ENCODE assay signal across 16 cellular contexts in the genomic region with DNA sequence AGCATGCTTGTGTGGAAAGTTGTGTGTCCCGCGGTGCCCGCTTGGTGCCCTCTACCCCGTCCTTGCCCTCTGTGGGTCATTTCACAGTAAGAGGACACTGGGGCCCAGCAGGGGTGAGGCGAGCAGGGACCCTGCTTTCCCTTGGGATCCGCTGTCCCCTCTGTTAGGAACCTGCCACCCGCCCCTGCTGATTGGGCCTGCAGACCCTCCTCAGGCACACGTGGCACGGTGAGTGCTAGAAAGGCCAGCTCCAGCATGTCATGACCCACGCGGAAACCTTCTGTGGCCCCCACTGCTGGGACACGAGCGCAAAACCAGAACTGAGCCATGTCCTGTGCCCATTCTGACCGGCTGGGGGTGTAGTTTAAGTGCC.
A peak's percentile ranks its signal among the peaks of the same experiment; 100 is the strongest.
DNase-seq lines count a peak whose midpoint lies in the region; ATAC-seq and TF ChIP-seq lines count a peak whose summit lies in the region.
"Had no signal": no experiment of that assay in that cellular context is flagged by ENCODE, and none has a peak within 500 bp of the region (broad histone marks: within the 10 kb centered on the region; RNA-seq: fewer than 3 reads in every experiment).

No MANE protein-coding gene starts in this region.

- H3K4me1 ChIP-seq in body of pancreas (peaks cover 60% of the 10 kb centered on the region), mesenchymal stem cell (ENCODE audit: control insufficient read depth, insufficient read depth, low read depth, low read length) (peaks cover 16% of the 10 kb centered on the region), osteoblast (ENCODE audit: insufficient read depth, low read length) (peaks cover 2% of the 10 kb centered on the region), upper lobe of right lung (no peaks in the 10 kb centered on the region)

- intact Hi-C loops in body of pancreas (cut with DNase I) (no loop called here), upper lobe of right lung (cut with DNase I) (no loop called here)
- intact Hi-C loops in activated T-helper 2 cell treated with anti-CD3 and anti-CD28 coated beads, Interferon-gamma antibody, Interleukin-2, Interleukin-4, amounts not matched to agents 10 μg/mL and 5 μg/mL and 100 μg/mL, durations not matched to agents 14 hours and 24 hours and 36 hours (cut with micrococcal nuclease): no loop called here

- no peak for TF ChIP-seq POLR2A in body of pancreas (IDR thresholded peaks at IDR 0.05)

- no peaks in the 10 kb centered on the region for H4K20me1 ChIP-seq in osteoblast (ENCODE audit: insufficient read depth, low read length)

- H3K14ac ChIP-seq in mesenchymal stem cell (ENCODE audit: low read length in 2 of 2): no peak overlapping the region

- no peaks in the 10 kb centered on the region for H3K9me3 Mint-ChIP-seq in activated T-helper 2 cell treated with anti-CD3 and anti-CD28 coated beads, Interferon-gamma antibody, Interleukin-2, Interleukin-4, amounts not matched to agents 10 μg/mL and 5 μg/mL and 100 μg/mL, durations not matched to agents 14 hours and 24 hours and 36 hours
- H3K9me3 Mint-ChIP-seq: CD4-positive, alpha-beta memory T cell had no signal

- DNase-seq in body of pancreas: no peak
- no peak for DNase-seq in mesenchymal stem cell
- peak; percentile 77 for DNase-seq in osteoblast (ENCODE audit: insufficient read length, low spot score, missing footprints)
- peak; percentile 38 for DNase-seq in upper lobe of right lung
- DNase-seq in activated T-helper 2 cell treated with anti-CD3 and anti-CD28 coated beads, Interferon-gamma antibody, Interleukin-2, Interleukin-4, amounts not matched to agents 10 μg/mL and 5 μg/mL and 100 μg/mL, durations not matched to agents 14 hours and 24 hours and 36 hours (ENCODE audit: low spot score): no peak
- DNase-seq in middle frontal gyrus (ENCODE audit: extremely low spot score, low spot score): no peak
- DNase-seq: C1 segment of cervical spinal cord; Calu3; CD4-positive, alpha-beta memory T cell; COR-L47; DMS53; DMS79 treated with DMSO at 0.1 percent for 48 hours; GF-D8; GOT3; HCEC 1CT had no signal

- H3K9ac ChIP-seq in mesenchymal stem cell (ENCODE audit: low read length): no peak overlapping the region

- no peak overlapping the region for H2BK15ac ChIP-seq in mesenchymal stem cell (ENCODE audit: low read depth, poor library complexity, severe bottlenecking)

- no peak overlapping the region for H4K91ac ChIP-seq in mesenchymal stem cell (ENCODE audit: low read length)

- H2AK5ac ChIP-seq in mesenchymal stem cell (ENCODE audit: low read length, severe bottlenecking): no peak overlapping the region

- H3K4me2 ChIP-seq in mesenchymal stem cell (ENCODE audit: low read length, poor library complexity, severe bottlenecking): no peak overlapping the region
- H3K4me2 ChIP-seq in osteoblast (ENCODE audit: insufficient read depth, low read length): no peak overlapping the region

- H3K4me3 Mint-ChIP-seq in activated T-helper 2 cell treated with anti-CD3 and anti-CD28 coated beads, Interferon-gamma antibody, Interleukin-2, Interleukin-4, amounts not matched to agents 10 μg/mL and 5 μg/mL and 100 μg/mL, durations not matched to agents 14 hours and 24 hours and 36 hours (ENCODE audit: low read depth): no peak overlapping the region
- H3K4me3 Mint-ChIP-seq: CD4-positive, alpha-beta memory T cell had no signal

- H3K27ac ChIP-seq in body of pancreas: peak overlapping the region; percentile 91 to 95 (median 93)
- H3K27ac ChIP-seq in mesenchymal stem cell (ENCODE audit: low read length, poor library complexity, severe bottlenecking): no peak overlapping the region
- H3K27ac ChIP-seq in osteoblast (ENCODE audit: low read depth, low read length): no peak overlapping the region
- no peak overlapping the region for H3K27ac ChIP-seq in upper lobe of right lung

- no peak overlapping the region for H3K23ac ChIP-seq in mesenchymal stem cell (ENCODE audit: low read length in 2 of 2)

- no peaks in the 10 kb centered on the region for H3K79me2 ChIP-seq in osteoblast (ENCODE audit: insufficient read depth, low read length)

- ATAC-seq in body of pancreas: no peak
- no peak for ATAC-seq in upper lobe of right lung
- no peak for ATAC-seq in HG03025 (IDR thresholded peaks at IDR 0.05; ENCODE audit: low FRiP score, unreplicated experiment)

- no peak overlapping the region for H3K27ac Mint-ChIP-seq in activated T-helper 2 cell treated with anti-CD3 and anti-CD28 coated beads, Interferon-gamma antibody, Interleukin-2, Interleukin-4, amounts not matched to agents 10 μg/mL and 5 μg/mL and 100 μg/mL, durations not matched to agents 14 hours and 24 hours and 36 hours
- H3K27ac Mint-ChIP-seq: CD4-positive, alpha-beta memory T cell had no signal

- H2BK5ac ChIP-seq in mesenchymal stem cell (ENCODE audit: low read depth, low read length, poor library complexity, severe bottlenecking): no peak overlapping the region

- no peak overlapping the region for H2AFZ ChIP-seq in mesenchymal stem cell (ENCODE audit: low read depth, low read length)
- H2AFZ ChIP-seq in osteoblast (ENCODE audit: low read length): no peak overlapping the region

- no peak overlapping the region for H3K4ac ChIP-seq in mesenchymal stem cell (ENCODE audit: low read depth in 1 of 2, low read length in 2 of 2)

- H3K79me1 ChIP-seq in mesenchymal stem cell (replicated peaks; ENCODE audit: low read length, poor library complexity, severe bottlenecking): peaks cover 7% of the 10 kb centered on the region

- H3K18ac ChIP-seq in mesenchymal stem cell (ENCODE audit: low read depth in 1 of 2, low read length in 2 of 2): no peak overlapping the region

- H3K36me3 Mint-ChIP-seq in activated T-helper 2 cell treated with anti-CD3 and anti-CD28 coated beads, Interferon-gamma antibody, Interleukin-2, Interleukin-4, amounts not matched to agents 10 μg/mL and 5 μg/mL and 100 μg/mL, durations not matched to agents 14 hours and 24 hours and 36 hours (ENCODE audit: low read depth): no peaks in the 10 kb centered on the region

- H2BK12ac ChIP-seq in mesenchymal stem cell (ENCODE audit: low read length in 2 of 2): no peak overlapping the region

- H3K27me3 Mint-ChIP-seq in activated T-helper 2 cell treated with anti-CD3 and anti-CD28 coated beads, Interferon-gamma antibody, Interleukin-2, Interleukin-4, amounts not matched to agents 10 μg/mL and 5 μg/mL and 100 μg/mL, durations not matched to agents 14 hours and 24 hours and 36 hours (ENCODE audit: low read depth): no peaks in the 10 kb centered on the region
- H3K27me3 Mint-ChIP-seq: CD4-positive, alpha-beta memory T cell had no signal

- H3K27me3 ChIP-seq in body of pancreas (no peaks in the 10 kb centered on the region), mesenchymal stem cell (ENCODE audit: control insufficient read depth in 1 of 2, insufficient read depth in 1 of 2, low read length in 2 of 2) (no peaks in the 10 kb centered on the region), osteoblast (ENCODE audit: insufficient read depth, low read length) (no peaks in the 10 kb centered on the region), upper lobe of right lung (no peaks in the 10 kb centered on the region)

- H3K4me3 ChIP-seq in body of pancreas (no peak overlapping the region), mesenchymal stem cell (ENCODE audit: insufficient read depth in 1 of 2, low read depth in 1 of 2, low read length in 2 of 2) (no peak overlapping the region), osteoblast (ENCODE audit: insufficient read depth, low read length) (no peak overlapping the region), upper lobe of right lung (no peak overlapping the region)

- H3K36me3 ChIP-seq in body of pancreas (replicated peaks in 1 of 2; ENCODE audit: insufficient read depth in 1 of 2, low read depth in 2 of 2) (no peaks in the 10 kb centered on the region), mesenchymal stem cell (ENCODE audit: control insufficient read depth in 1 of 2, insufficient read depth in 2 of 2, low read depth in 1 of 2, low read length in 2 of 2) (peaks cover 8 to 43% of the 10 kb centered on the region in 2 experiments), osteoblast (ENCODE audit: insufficient read depth, low read length) (no peaks in the 10 kb centered on the region), upper lobe of right lung (peaks cover 8% of the 10 kb centered on the region)

- 89 to 93% methylated on average over 9 to 14 of the region's 14 CpGs for WGBS in body of pancreas, 2 donors
- 95% methylated on average over 14 of the region's 14 CpGs for WGBS in mesenchymal stem cell

- TF ChIP-seq CTCF in body of pancreas (IDR thresholded peaks at IDR 0.05): no peak
- TF ChIP-seq CTCF in osteoblast (IDR thresholded peaks at IDR 0.05; ENCODE audit: extremely low read depth, low read depth, low read length): no peak
- no peak for TF ChIP-seq CTCF in upper lobe of right lung (IDR thresholded peaks at IDR 0.05)

- H3K9me3 ChIP-seq in body of pancreas (no peaks in the 10 kb centered on the region), mesenchymal stem cell (ENCODE audit: control insufficient read depth, low read length) (no peaks in the 10 kb centered on the region), osteoblast (ENCODE audit: low read depth, low read length) (no peaks in the 10 kb centered on the region), upper lobe of right lung (no peaks in the 10 kb centered on the region)

- no peaks in the 10 kb centered on the region for H3K4me1 Mint-ChIP-seq in activated T-helper 2 cell treated with anti-CD3 and anti-CD28 coated beads, Interferon-gamma antibody, Interleukin-2, Interleukin-4, amounts not matched to agents 10 μg/mL and 5 μg/mL and 100 μg/mL, durations not matched to agents 14 hours and 24 hours and 36 hours (ENCODE audit: low read depth)

- peak overlapping the region; percentile 7 for H4K8ac ChIP-seq in mesenchymal stem cell (ENCODE audit: low read length)

- no peak overlapping the region for H2BK120ac ChIP-seq in mesenchymal stem cell (ENCODE audit: low read depth, low read length)

Comparison
In these comparisons a context has a peak if more than half of its experiments do, and no peak if none do; other contexts are left out.
1. DNase-seq: peak in osteoblast (single experiment) and upper lobe of right lung (single experiment); none in body of pancreas (0 of 4), mesenchymal stem cell (single experiment), activated T-helper 2 cell treated with anti-CD3 and anti-CD28 coated beads, Interferon-gamma antibody, Interleukin-2, Interleukin-4, amounts not matched to agents 10 μg/mL and 5 μg/mL and 100 μg/mL, durations not matched to agents 14 hours and 24 hours and 36 hours (single experiment) and middle frontal gyrus (single experiment).
2. H3K27ac ChIP-seq: peak in body of pancreas (4 of 4); none in mesenchymal stem cell (single experiment), osteoblast (single experiment) and upper lobe of right lung (single experiment).